Comparison of ENCODE assay signal across 8 cellular contexts in genomic region chr3:77038928-77039605, GRCh38. TPM values are rescaled to one million over a fixed set of nuclear protein-coding genes. Genes with fewer than 3 reads are reported as not detected.
DNase-seq lines count a peak whose midpoint lies in the region; ATAC-seq and TF ChIP-seq lines count a peak whose summit lies in the region.

No MANE protein-coding gene starts in this region.

- DNase-seq in NCI-H2171 treated with DMSO at 0.1 percent for 48 hours (lab: John Stamatoyannopoulos, UW) (peak; percentile 82), mucosa of descending colon (no peak), T-helper 1 cell (no peak), HCEC 1CT (no peak)
- no peak for DNase-seq in stimulated activated CD4-positive, alpha-beta T cell treated with anti-CD3 and anti-CD28 coated beads, Interleukin-2, amount 100 ng/mL, for 24 hours

- intact Hi-C loops in mucosa of descending colon (cut with DNase I, micrococcal nuclease): loop anchor here in 1 of 2 donors (2.0 kb wide), 1 partner anchor 216 kb away; no protein-coding TSS in a partner anchor

- no peak for TF ChIP-seq CTCF in mucosa of descending colon (IDR thresholded peaks at IDR 0.05)

- H3K27me3 ChIP-seq in BLaER1 (peaks cover 41% of the 10 kb centered on the region), endocrine pancreas (ENCODE audit: control insufficient read depth, insufficient read depth, low read length) (no peaks in the 10 kb centered on the region)

- H3K4me1 ChIP-seq in BLaER1 (peaks cover 5% of the 10 kb centered on the region; the same call in 1 of the 2 replicates), endocrine pancreas (ENCODE audit: control insufficient read depth, insufficient read depth, low read length) (peaks cover 10% of the 10 kb centered on the region), mucosa of descending colon (ENCODE audit: low read depth) (peaks cover 6% of the 10 kb centered on the region)

- H3K4me3 ChIP-seq in BLaER1: peak overlapping the region; percentile 58
- peak overlapping the region; percentile 91 for H3K4me3 ChIP-seq in endocrine pancreas (ENCODE audit: control insufficient read depth, insufficient read depth, low read length)
- H3K4me3 ChIP-seq in mucosa of descending colon: no peak overlapping the region

- H3K9me3 ChIP-seq in BLaER1: 0 out of 2 replicates have a peak, but pooled peaks cover 3% of the 10 kb centered on the region
- H3K9me3 ChIP-seq in endocrine pancreas (ENCODE audit: control insufficient read depth, low read length): no peaks in the 10 kb centered on the region
- H3K9me3 ChIP-seq in mucosa of descending colon: no peaks in the 10 kb centered on the region

- H3K9ac ChIP-seq in BLaER1: no peak overlapping the region
- H3K9ac ChIP-seq in endocrine pancreas (ENCODE audit: control insufficient read depth, insufficient read depth, low read length): peak overlapping the region; percentile 93

- peak; percentile 15 for ATAC-seq in mucosa of descending colon
- no peak for ATAC-seq in HG02981 (IDR thresholded peaks at IDR 0.05; ENCODE audit: unreplicated experiment)

- H3K4me2 ChIP-seq in BLaER1: peak overlapping the region; percentile 64

- H3K36me3 ChIP-seq in BLaER1 (no peaks in the 10 kb centered on the region), endocrine pancreas (ENCODE audit: control insufficient read depth, insufficient read depth, low read length) (no peaks in the 10 kb centered on the region), mucosa of descending colon (ENCODE audit: low read depth) (no peaks in the 10 kb centered on the region)

- no peak overlapping the region for H3K27ac ChIP-seq in BLaER1

- H4K20me1 ChIP-seq in BLaER1: no peaks in the 10 kb centered on the region

RNA-seq across cellular contexts. Expression of gene ROBO2, which starts 0.8 kb away (rescaled TPM):
- total RNA-seq in mucosa of descending colon: 1 to 10 TPM; 1.3 to 2.1 (median 1.4) TPM
